ENCODE assay signal across 21 cellular contexts in genomic region chr9:86648156-86648827, GRCh38.
DNase-seq lines count a peak whose midpoint lies in the region; ATAC-seq and TF ChIP-seq lines count a peak whose summit lies in the region.
"Had no signal": no experiment of that assay in that cellular context is flagged by ENCODE, and none has a peak within 500 bp of the region (broad histone marks: within the 10 kb centered on the region; RNA-seq: fewer than 3 reads in every experiment).

No MANE protein-coding gene starts in this region.

- H3K4ac ChIP-seq in neuronal stem cell (ENCODE audit: low read length): peak overlapping the region; percentile 96

- in situ Hi-C loops in brain microvascular endothelial cell (cut with HindIII; ENCODE audit: low pct_ligation_motif_present, low sequenced_read_pairs): no loop called here

- H4K8ac ChIP-seq in neuronal stem cell (ENCODE audit: low read depth, low read length): no peak overlapping the region

- no peak overlapping the region for H3K9ac ChIP-seq in BLaER1
- no peak overlapping the region for H3K9ac ChIP-seq in neuronal stem cell (ENCODE audit: low read depth, low read length, poor library complexity)

- peak overlapping the region; percentile 24; the same call in 1 of the 2 replicates for H3K27ac ChIP-seq in BLaER1
- H3K27ac ChIP-seq in HEK293 (ENCODE audit: extremely low read depth, low read depth, low read length): no peak overlapping the region
- H3K27ac ChIP-seq in neuronal stem cell (replicated peaks; ENCODE audit: low read length): no peak overlapping the region
- no peak overlapping the region for H3K27ac ChIP-seq in brain microvascular endothelial cell
- H3K27ac ChIP-seq: C4-2B had no signal

- H3K4me1 ChIP-seq in BLaER1 (peaks cover 35% of the 10 kb centered on the region), HEK293 (ENCODE audit: control insufficient read depth, insufficient read depth, low read length) (peaks cover 5% of the 10 kb centered on the region; the same call in 1 of the 2 replicates), neuronal stem cell (ENCODE audit: control insufficient read depth in 2 of 2, insufficient read depth in 1 of 2, low read depth in 1 of 2, low read length in 2 of 2) (peaks cover 0 to 18% of the 10 kb centered on the region in 2 donors)

- CTCF ChIA-PET in HEK293 (lab: Yijun Ruan, JAX): interaction anchor here (0.6 to 2.0 kb wide), 2 partner anchors 10 to 443 kb away, joined by 3 to 9 read pairs; no protein-coding TSS in a partner anchor

- H3K79me1 ChIP-seq in neuronal stem cell (ENCODE audit: low read depth, low read length): no peaks in the 10 kb centered on the region

- H3K36me3 ChIP-seq in BLaER1 (no peaks in the 10 kb centered on the region), HEK293 (ENCODE audit: control insufficient read depth in 2 of 2, insufficient read depth in 1 of 2, low read length in 2 of 2) (no peaks in the 10 kb centered on the region), neuronal stem cell (replicated peaks in 1 of 2; ENCODE audit: control insufficient read depth in 2 of 2, insufficient read depth in 2 of 2, low read length in 2 of 2) (no peaks in the 10 kb centered on the region), brain microvascular endothelial cell (replicated peaks) (no peaks in the 10 kb centered on the region)

- no peak overlapping the region for H2AFZ ChIP-seq in neuronal stem cell (ENCODE audit: low read length)

- peak overlapping the region; percentile 44 for H3K18ac ChIP-seq in neuronal stem cell (ENCODE audit: low read length)

- no peaks in the 10 kb centered on the region for H4K20me1 ChIP-seq in BLaER1

- no peak overlapping the region for H3K4me3 ChIP-seq in BLaER1
- H3K4me3 ChIP-seq in HEK293 (ENCODE audit: low read depth, low read length): no peak overlapping the region
- no peak overlapping the region for H3K4me3 ChIP-seq in neuronal stem cell (ENCODE audit: low read length in 2 of 2)
- H3K4me3 ChIP-seq in brain microvascular endothelial cell (ENCODE audit: low read depth, low read length): no peak overlapping the region
- H3K4me3 ChIP-seq: GM12878 had no signal

- H3K23ac ChIP-seq in neuronal stem cell (ENCODE audit: low read depth, low read length, poor library complexity): no peak overlapping the region

- H2BK12ac ChIP-seq in neuronal stem cell (ENCODE audit: low read length): peak overlapping the region; percentile 85

- no peak overlapping the region for H2BK120ac ChIP-seq in neuronal stem cell (ENCODE audit: low read depth, low read length)

- H3K27me3 ChIP-seq in BLaER1: no peaks in the 10 kb centered on the region
- no peaks in the 10 kb centered on the region for H3K27me3 ChIP-seq in neuronal stem cell (ENCODE audit: control insufficient read depth in 3 of 3, insufficient read depth in 3 of 3, low read depth in 1 of 3, low read length in 3 of 3)
- H3K27me3 ChIP-seq in brain microvascular endothelial cell (replicated peaks): no peaks in the 10 kb centered on the region

- TF ChIP-seq CTCF in HEK293 (tag by site-specific recombination; IDR thresholded peaks at IDR 0.05) (no peak), brain microvascular endothelial cell (IDR thresholded peaks at IDR 0.05; ENCODE audit: low read depth, low read length, missing control alignments) (no peak)

- no peak overlapping the region for H2AK5ac ChIP-seq in neuronal stem cell (ENCODE audit: low read depth, low read length)

- H3K14ac ChIP-seq in neuronal stem cell (ENCODE audit: low read length): no peak overlapping the region

- POLR2A ChIA-PET in HEK293 (lab: Yijun Ruan, JAX): no interaction called here

- no peak overlapping the region for H2BK5ac ChIP-seq in neuronal stem cell (ENCODE audit: low read length)

- no peak for DNase-seq in neuronal stem cell (ENCODE audit: low spot score)
- DNase-seq in brain microvascular endothelial cell: no peak
- DNase-seq in left cardiac atrium: no peak
- no peak for DNase-seq in NCI-H2029 treated with DMSO at 0.1 percent for 48 hours (lab: John Stamatoyannopoulos, UW)
- DNase-seq: 8988T; AML-193; CD4-positive, alpha-beta memory T cell; CD4-positive, CD25-positive, alpha-beta regulatory T cell; CD8-positive, alpha-beta memory T cell; COR-L47; DMS 273 treated with DMSO at 0.1 percent for 48 hours; DMS153; DMS53; DMS79; DND-41; EL; GDM1 had no signal

- ATAC-seq in left cardiac atrium: no peak
- ATAC-seq: GM12878 had no signal

- H4K91ac ChIP-seq in neuronal stem cell (ENCODE audit: low read depth, low read length, poor library complexity): no peak overlapping the region

- H3K4me2 ChIP-seq in BLaER1 (peak overlapping the region; percentile 38), neuronal stem cell (ENCODE audit: insufficient read depth, low read length, poor library complexity, severe bottlenecking) (no peak overlapping the region)

- peak overlapping the region; percentile 87 for H2BK15ac ChIP-seq in neuronal stem cell (ENCODE audit: low read length)

- H3K9me3 ChIP-seq in BLaER1: peaks cover 9% of the 10 kb centered on the region
- H3K9me3 ChIP-seq in HEK293 (ENCODE audit: control insufficient read depth, insufficient read depth, low read depth, low read length): no peaks in the 10 kb centered on the region
- no peaks in the 10 kb centered on the region for H3K9me3 ChIP-seq in neuronal stem cell (replicated peaks in 1 of 2; ENCODE audit: control insufficient read depth in 2 of 2, insufficient read depth in 1 of 2, low read depth in 1 of 2, low read length in 2 of 2)

- 100% methylated on average over 1 of the region's 4 CpGs; no CpG with 5 or more reads in 1 of the 2 donors for WGBS in neuronal stem cell (ENCODE audit: extremely low coverage in 2 of 2, insufficient read length in 2 of 2, insufficient replicate concordance in 1 of 2), 2 donors

- intact Hi-C loops in left cardiac atrium (cut with DNase I): no loop called here

TF ChIP-seq in HEK293, 187 proteins besides CTCF, POLR2A, EP300 and RAD21:
- TF ChIP-seq ZNF114 (tag by site-specific recombination; IDR thresholded peaks at IDR 0.05): no peak
- TF ChIP-seq ZNF664 (tag by site-specific recombination; IDR thresholded peaks at IDR 0.05): peak; percentile 50; the same call in 1 of the 2 replicates
- TF ChIP-seq GLIS1 (tag by site-specific recombination; IDR thresholded peaks at IDR 0.05): no peak
- TF ChIP-seq SCRT1 (tag by site-specific recombination; IDR thresholded peaks at IDR 0.05; ENCODE audit: borderline replicate concordance): no peak
- TF ChIP-seq ZNF423 (tag by site-specific recombination; IDR thresholded peaks at IDR 0.05): no peak
- no peak for TF ChIP-seq ZNF138 (tag by site-specific recombination; IDR thresholded peaks at IDR 0.05; ENCODE audit: borderline replicate concordance)
- TF ChIP-seq TCF7L2 (IDR thresholded peaks at IDR 0.05; ENCODE audit: borderline replicate concordance, low read depth, low read length): no peak
TF ChIP-seq in HEK293: peak in this region for 1.
